ENCODE assay signal across 21 cellular contexts in the genomic region with DNA sequence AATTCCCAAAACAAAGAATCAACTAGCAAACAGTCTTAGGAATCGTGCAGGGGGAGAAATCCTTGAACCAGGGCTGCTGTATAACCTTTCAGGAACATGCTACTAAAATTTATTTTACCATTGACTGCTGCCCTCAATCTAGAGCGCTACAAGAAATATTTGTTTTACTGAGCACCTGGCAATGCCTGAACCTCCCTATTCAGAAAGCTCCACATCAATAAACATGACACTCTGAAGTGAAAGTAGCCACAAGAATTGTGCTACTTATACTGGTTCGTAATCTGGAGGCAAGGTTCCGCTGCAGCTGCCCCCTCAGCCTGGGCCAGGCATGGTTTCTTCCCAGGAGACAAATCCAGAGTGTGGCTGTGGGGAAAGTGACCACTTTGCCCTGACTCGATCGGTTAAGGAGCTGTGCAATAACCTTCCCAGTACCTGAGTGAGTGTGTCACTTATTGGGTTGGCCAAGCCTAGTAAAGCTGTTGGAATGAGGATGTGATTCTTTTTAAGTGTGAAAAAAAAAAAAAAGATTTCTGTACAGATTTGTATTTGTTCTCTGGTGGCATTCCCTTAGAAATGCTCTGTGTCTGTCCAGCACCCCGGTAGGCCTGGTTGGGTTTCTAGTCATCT. TPM values are rescaled to one million over a fixed set of nuclear protein-coding genes. Genes with fewer than 3 reads are reported as not detected.
DNase-seq lines count a peak whose midpoint lies in the region; ATAC-seq and TF ChIP-seq lines count a peak whose summit lies in the region.
"Had no signal": no experiment of that assay in that cellular context is flagged by ENCODE, and none has a peak within 500 bp of the region (broad histone marks: within the 10 kb centered on the region; RNA-seq: fewer than 3 reads in every experiment).

No MANE protein-coding gene starts in this region.

- H2AFZ ChIP-seq in PC-9: peak overlapping the region; percentile 29; the same call in 1 of the 2 replicates

- no peaks in the 10 kb centered on the region for H3K79me2 ChIP-seq in PC-9 (ENCODE audit: low read depth)

- H3K27ac ChIP-seq in PC-9 (peak overlapping the region; percentile 96), lung (ENCODE audit: low read depth in 1 of 2, low read length in 1 of 2) (peak overlapping the region in 1 of 2 donors; percentile 48)
- H3K27ac ChIP-seq: heart left ventricle, KMS-11, neutrophil, sigmoid colon, SK-N-MC had no signal

- TF ChIP-seq CTCF in PC-9 (conservative IDR thresholded peaks at IDR 0.05) (no peak), epithelial cell of esophagus (IDR thresholded peaks at IDR 0.05; ENCODE audit: insufficient read depth, low read depth, low read length, missing control alignments) (no peak), lung (IDR thresholded peaks at IDR 0.05; ENCODE audit: control extremely low read depth, extremely low read depth) (no peak), type B pancreatic cell (conservative IDR thresholded peaks at IDR 0.05) (no peak)

- H3K4me1 ChIP-seq in PC-9 (replicated peaks; ENCODE audit: insufficient read depth): peaks cover 32% of the 10 kb centered on the region
- H3K4me1 ChIP-seq in lung (ENCODE audit: control insufficient read depth in 2 of 2, insufficient read depth in 2 of 2, low read length in 2 of 2): peaks cover 0 to 18% of the 10 kb centered on the region in 2 donors
- H3K4me1 ChIP-seq: BE2C, heart left ventricle, sigmoid colon had no signal

- H3K4me3 Mint-ChIP-seq in type B pancreatic cell: peak overlapping the region; percentile 47
- H3K4me3 Mint-ChIP-seq: activated CD8-positive, alpha-beta memory T cell treated with anti-CD3 and anti-CD28 coated beads, Interleukin-2, amount 10 ng/mL, durations not matched to agents 7 days and 5 days; mesothelial cell of epicardium had no signal

- intact Hi-C loops in PC-9 (cut with micrococcal nuclease; ENCODE audit: unreplicated experiment): loop anchor here (1.0 to 5.0 kb wide), 2 partner anchors 72 to 166 kb away; a partner anchor contains a TSS

- H3K36me3 ChIP-seq in PC-9 (ENCODE audit: low read depth): no peaks in the 10 kb centered on the region
- H3K36me3 ChIP-seq in lung (ENCODE audit: control insufficient read depth in 2 of 2, insufficient read depth in 2 of 2, low read length in 2 of 2): no peaks in the 10 kb centered on the region
- H3K36me3 ChIP-seq: BE2C, heart left ventricle, neutrophil, sigmoid colon had no signal

- H3K4me3 ChIP-seq in PC-9: peak overlapping the region; percentile 50; the same call in 1 of the 2 replicates
- H3K4me3 ChIP-seq in epithelial cell of esophagus (ENCODE audit: low read length): no peak overlapping the region
- H3K4me3 ChIP-seq in lung: no peak overlapping the region
- H3K4me3 ChIP-seq: heart left ventricle, sigmoid colon, SK-N-MC had no signal

- H3K9me2 ChIP-seq in PC-9 (ENCODE audit: insufficient read depth): no peaks in the 10 kb centered on the region

- WGBS in lung, 2 donors: 56 to 77% methylated on average over 7 of the region's 7 CpGs

- H3K27me3 Mint-ChIP-seq in type B pancreatic cell: peaks cover 21% of the 10 kb centered on the region

- H3K4me2 ChIP-seq in PC-9: peak overlapping the region; percentile 84
- H3K4me2 ChIP-seq: KMS-11 had no signal

- DNase-seq in PC-9: peak; percentile 54 to 93
- peak; percentile 91 for DNase-seq in epithelial cell of esophagus (ENCODE audit: low read depth)
- peak; percentile 51 for DNase-seq in lung (ENCODE audit: low spot score)
- no peak for DNase-seq in type B pancreatic cell (ENCODE audit: extremely low spot score, unreplicated experiment)
- DNase-seq in NCI-H1930 (lab: John Stamatoyannopoulos, UW): no peak
- no peak for DNase-seq in SHP77 (lab: John Stamatoyannopoulos, UW)
- DNase-seq: activated CD4-positive, alpha-beta T cell treated with anti-CD3 and anti-CD28 coated beads for 1 hour; activated CD8-positive, alpha-beta memory T cell treated with anti-CD3 and anti-CD28 coated beads, Interleukin-2, amount 10 ng/mL, durations not matched to agents 7 days and 5 days; BE2C; caudate nucleus; heart left ventricle; NCI-H1105; NCI-H748 treated with DMSO at 0.1 percent for 48 hours; OCI-M1; sigmoid colon; stimulated activated CD4-positive, alpha-beta T cell treated with anti-CD3 and anti-CD28 coated beads, Interleukin-1b, Interleukin-23, amount 100 ng/mL, for 48 hours had no signal

- H4K20me1 ChIP-seq in PC-9 (ENCODE audit: insufficient read depth): no peaks in the 10 kb centered on the region

- H3K27ac Mint-ChIP-seq in type B pancreatic cell: peak overlapping the region; percentile 98
- H3K27ac Mint-ChIP-seq: activated CD8-positive, alpha-beta memory T cell treated with anti-CD3 and anti-CD28 coated beads, Interleukin-2, amount 10 ng/mL, durations not matched to agents 7 days and 5 days; mesothelial cell of epicardium had no signal

- CTCF ChIA-PET in PC-9 (lab: Charles Lee): no interaction called here

- peaks cover 7% of the 10 kb centered on the region; the same call in 1 of the 2 replicates for H3F3A ChIP-seq in PC-9 (ENCODE audit: insufficient read depth, low read depth)

- H3K27me3 ChIP-seq in PC-9 (ENCODE audit: insufficient read depth, low read depth) (no peaks in the 10 kb centered on the region), lung (ENCODE audit: control insufficient read depth, insufficient read depth) (no peaks in the 10 kb centered on the region)

- BruUV-seq in PC-9 (replicated peaks; lab: Mats Ljungman, UMichigan): no TSS peak

- H3K9me3 ChIP-seq in PC-9 (ENCODE audit: insufficient read depth, low read depth) (no peaks in the 10 kb centered on the region), lung (ENCODE audit: control insufficient read depth in 2 of 2, insufficient read depth in 1 of 2, low read length in 1 of 2) (peaks cover 0 to 3% of the 10 kb centered on the region in 2 donors)
- H3K9me3 ChIP-seq: BE2C, heart left ventricle, neutrophil, sigmoid colon had no signal

- POLR2A ChIA-PET in PC-9 (lab: Charles Lee; ENCODE audit: unreplicated experiment): no interaction called here

- peaks cover 32% of the 10 kb centered on the region for H3K4me1 Mint-ChIP-seq in type B pancreatic cell (ENCODE audit: unreplicated experiment)
- H3K4me1 Mint-ChIP-seq: activated CD8-positive, alpha-beta memory T cell treated with anti-CD3 and anti-CD28 coated beads, Interleukin-2, amount 10 ng/mL, durations not matched to agents 7 days and 5 days had no signal

- H3K36me3 Mint-ChIP-seq in type B pancreatic cell: no peaks in the 10 kb centered on the region
- H3K36me3 Mint-ChIP-seq: activated CD8-positive, alpha-beta memory T cell treated with anti-CD3 and anti-CD28 coated beads, Interleukin-2, amount 10 ng/mL, durations not matched to agents 7 days and 5 days had no signal

- H3K9me3 Mint-ChIP-seq in type B pancreatic cell: no peaks in the 10 kb centered on the region
- H3K9me3 Mint-ChIP-seq: mesothelial cell of epicardium had no signal

- peak; percentile 50 for ATAC-seq in lung (ENCODE audit: insufficient read depth, low FRiP score)
- no peak for ATAC-seq in HG03571 (IDR thresholded peaks at IDR 0.05; ENCODE audit: unreplicated experiment)
- ATAC-seq: activated CD8-positive, alpha-beta memory T cell treated with anti-CD3 and anti-CD28 coated beads, Interleukin-2, amount 10 ng/mL, durations not matched to agents 7 days and 5 days; heart left ventricle had no signal

RNA-seq across cellular contexts. Expression of a gene that starts 7.7 kb away (rescaled TPM):
- total RNA-seq in PC-9 (2021) (0.48 and 1.2 TPM in 2 replicates), lung (10 to 100 TPM; 13.7 to 18.3 TPM), type B pancreatic cell (ENCODE audit: low replicate concordance) (2.9 and 6.0 TPM in 2 replicates)
- polyA plus RNA-seq in lung: 1 to 10 TPM; 1.6 to 3.0 TPM
- total RNA-seq: activated CD8-positive, alpha-beta memory T cell treated with anti-CD3 and anti-CD28 coated beads, Interleukin-2, amount 10 ng/mL, durations not matched to agents 7 days and 5 days had no signal

Comparison
In these comparisons a context has a peak if more than half of its experiments do, and no peak if none do; other contexts are left out.
1. DNase-seq: peak in PC-9 (2 of 2), epithelial cell of esophagus (single experiment) and lung (single experiment); none in type B pancreatic cell (single experiment), NCI-H1930 (0 of 2) and SHP77 (0 of 2).